8 cellular contexts compared by ENCODE assay signal in the genomic region with DNA sequence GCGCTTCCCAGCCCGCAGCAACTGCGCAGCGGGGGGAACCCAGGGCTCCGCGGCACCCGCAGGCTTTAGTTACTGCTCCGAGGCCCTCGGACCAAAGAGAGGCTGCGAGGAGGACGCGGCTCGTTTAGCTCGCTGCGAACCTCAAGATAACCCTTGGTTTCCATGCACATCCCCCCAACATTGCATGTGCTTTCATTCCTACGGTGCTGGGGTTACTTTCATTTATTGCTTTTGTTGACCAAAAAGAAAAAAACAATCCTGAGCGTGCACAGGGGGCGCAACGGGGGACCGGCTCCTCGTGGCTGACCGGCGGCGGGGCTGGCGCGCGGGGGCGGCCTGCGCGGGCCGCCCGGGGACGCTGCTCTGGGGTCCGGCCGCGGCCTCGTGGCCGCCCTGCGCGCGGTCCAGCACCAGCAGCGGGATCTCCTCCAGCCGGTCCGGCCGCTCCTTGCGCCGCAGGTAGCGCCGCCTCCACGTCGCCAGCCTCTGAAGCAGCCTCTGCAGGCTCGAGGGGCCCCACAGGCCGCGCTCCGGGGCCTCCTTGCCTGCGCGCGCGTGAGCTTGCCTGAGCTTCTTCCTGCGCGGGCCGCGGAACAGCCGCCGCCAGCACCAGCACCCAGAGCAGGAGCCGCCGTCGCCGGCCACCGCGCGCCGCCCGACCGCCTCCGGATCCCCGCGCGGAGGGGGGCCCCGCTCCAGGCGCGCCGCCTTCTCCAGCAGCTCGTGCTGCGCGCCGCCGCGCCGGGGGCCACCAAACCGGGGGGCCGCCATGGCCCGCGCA.
DNase-seq lines count a peak whose midpoint lies in the region; ATAC-seq and TF ChIP-seq lines count a peak whose summit lies in the region.

No MANE protein-coding gene starts in this region.

- peak overlapping the region; percentile 51 for H3K4me3 ChIP-seq in fibroblast of pulmonary artery (replicated peaks; ENCODE audit: low read depth, low read length)
- peak overlapping the region; percentile 49 to 77 (median 55) for H3K4me3 ChIP-seq in transverse colon

- no peaks in the 10 kb centered on the region for H3K36me3 ChIP-seq in transverse colon

- TF ChIP-seq CTCF in fibroblast of pulmonary artery (IDR thresholded peaks at IDR 0.05; ENCODE audit: low read length, missing control alignments) (no peak), transverse colon (IDR thresholded peaks at IDR 0.05) (no peak)

- in situ Hi-C loops in transverse colon (cut with MboI; ENCODE audit: low pct_ligation_motif_present in 1 of 4, low pct_unique_long_range_greater_than_20kb in 1 of 4, low sequenced_read_pairs in 3 of 4), result no loop called here

- 0 to 1% methylated on average over 8 to 46 of the region's 94 CpGs for WGBS in transverse colon (ENCODE audit: low coverage in 1 of 2), 2 donors

- intact Hi-C loops in transverse colon (cut with DNase I; ENCODE audit: low total_unique reads), result no loop called here

- peaks cover 7% of the 10 kb centered on the region for H3K27me3 ChIP-seq in transverse colon

- DNase-seq in EH (ENCODE audit: low read depth), result peak; percentile 61
- peak; percentile 36 for DNase-seq in KG1 (lab: John Stamatoyannopoulos, UW)
- DNase-seq in activated CD8-positive, alpha-beta memory T cell treated with anti-CD3 and anti-CD28 coated beads, Interleukin-2, amount 50 U/mL, for 48 hours, result peak; percentile 65
- peak; percentile 52 for DNase-seq in fibroblast of pulmonary artery (ENCODE audit: low read depth)
- peak; percentile 47 for DNase-seq in myocyte (ENCODE audit: low read depth)
- DNase-seq in transverse colon, result peak; percentile 49
- no peak for DNase-seq in HT-29 (ENCODE audit: low spot score)

- no peaks in the 10 kb centered on the region for H3K9me3 ChIP-seq in transverse colon

- peaks cover 0 to 14% (median 9%) of the 10 kb centered on the region in 4 donors for H3K4me1 ChIP-seq in transverse colon

- ATAC-seq in HG03439 (IDR thresholded peaks at IDR 0.05; ENCODE audit: unreplicated experiment), result no peak

- TF ChIP-seq EP300 in transverse colon (IDR thresholded peaks at IDR 0.05; ENCODE audit: low read depth), result no peak

- H3K27ac ChIP-seq in transverse colon, result peak overlapping the region in 3 of 4 donors; percentile 10 to 66 (median 64)

- no peak for TF ChIP-seq POLR2A in transverse colon (IDR thresholded peaks at IDR 0.05)
